11 cellular contexts compared by ENCODE assay signal in genomic region chr15:45201557-45202246, GRCh38. TPM values are rescaled to one million over a fixed set of nuclear protein-coding genes. Genes with fewer than 3 reads are reported as not detected.
DNase-seq lines count a peak whose midpoint lies in the region; ATAC-seq and TF ChIP-seq lines count a peak whose summit lies in the region.
"Had no signal": no experiment of that assay in that cellular context is flagged by ENCODE, and none has a peak within 500 bp of the region (broad histone marks: within the 10 kb centered on the region; RNA-seq: fewer than 3 reads in every experiment).

No MANE protein-coding gene starts in this region.

- BruUV-seq in mammary epithelial cell (replicated peaks; lab: Mats Ljungman, UMichigan), result no TSS peak

- no peak for TF ChIP-seq CTCF in breast epithelium (IDR thresholded peaks at IDR 0.05)
- no peak for TF ChIP-seq CTCF in mammary epithelial cell (conservative IDR thresholded peaks at IDR 0.05 in 1 of 2, IDR thresholded peaks at IDR 0.05 in 1 of 2; ENCODE audit: extremely low read depth in 1 of 2, insufficient read depth in 1 of 2, low read depth in 1 of 2, low read length in 2 of 2)
- no peak for TF ChIP-seq CTCF in transverse colon (IDR thresholded peaks at IDR 0.05)
- no peak for TF ChIP-seq CTCF in GM13977 (IDR thresholded peaks at IDR 0.05; ENCODE audit: extremely low read depth, insufficient read depth, missing control alignments)

- H3K9me3 ChIP-seq in breast epithelium (no peaks in the 10 kb centered on the region), mammary epithelial cell (replicated peaks; ENCODE audit: insufficient read depth, low read length) (no peaks in the 10 kb centered on the region), SK-N-MC (ENCODE audit: low read depth, low read length) (no peaks in the 10 kb centered on the region), mucosa of rectum (ENCODE audit: control insufficient read depth in 2 of 2, low read length in 2 of 2) (no peaks in the 10 kb centered on the region), transverse colon (no peaks in the 10 kb centered on the region)
- H3K9me3 ChIP-seq: ovary had no signal

- in situ Hi-C loops in mammary epithelial cell (cut with MboI; ENCODE audit: low sequenced_read_pairs in 2 of 2) (loop anchor here in 1 of 2 donors (5.0 to 10.0 kb wide), 2 partner anchors 77 to 201 kb away; partner anchors contain the start of genes DUOX1 and DUOXA1), transverse colon (cut with MboI; ENCODE audit: low pct_ligation_motif_present in 1 of 4, low pct_unique_long_range_greater_than_20kb in 1 of 4, low sequenced_read_pairs in 3 of 4) (loop anchor here in 2 of 4 donors (10.0 kb wide), 1 partner anchor 193 kb away; no protein-coding TSS in a partner anchor), GM13977 (cut with MboI; ENCODE audit: low pct_unique_long_range_greater_than_20kb, low sequenced_read_pairs, unreplicated experiment) (loop anchor here (25.0 kb wide), 1 partner anchor 186 kb away; the partner anchor contains the start of gene GATM)

- H3K9ac ChIP-seq in mammary epithelial cell (ENCODE audit: insufficient read depth, low read length), result no peak overlapping the region
- no peak overlapping the region for H3K9ac ChIP-seq in SK-N-MC (ENCODE audit: insufficient read length)
- peak overlapping the region in 1 of 2 donors; percentile 91 for H3K9ac ChIP-seq in mucosa of rectum (ENCODE audit: low read depth in 1 of 2, low read length in 2 of 2)

- TF ChIP-seq POLR2A in breast epithelium (IDR thresholded peaks at IDR 0.05) (no peak), transverse colon (IDR thresholded peaks at IDR 0.05) (no peak)

- peak overlapping the region in 1 of 3 donors; percentile 79 for H3K4me3 ChIP-seq in breast epithelium
- H3K4me3 ChIP-seq in mammary epithelial cell (replicated peaks in 1 of 3; ENCODE audit: insufficient read depth in 1 of 3, low read depth in 2 of 3, low read length in 3 of 3), result no peak overlapping the region
- peak overlapping the region; percentile 100 for H3K4me3 ChIP-seq in SK-N-MC
- H3K4me3 ChIP-seq in mucosa of rectum (ENCODE audit: low read length in 2 of 2), result peak overlapping the region; percentile 87 to 97
- H3K4me3 ChIP-seq in transverse colon, result peak overlapping the region in 1 of 4 donors; percentile 55

- H3K4me1 ChIP-seq in breast epithelium, result no peaks in the 10 kb centered on the region
- H3K4me1 ChIP-seq in mammary epithelial cell (ENCODE audit: insufficient read depth, low read length), result peaks cover 16% of the 10 kb centered on the region
- H3K4me1 ChIP-seq in mucosa of rectum (ENCODE audit: control insufficient read depth in 2 of 2, insufficient read depth in 2 of 2, low read length in 2 of 2), result peaks cover 10 to 12% of the 10 kb centered on the region in 2 donors
- H3K4me1 ChIP-seq in transverse colon, result peaks cover 0 to 9% (median 0%) of the 10 kb centered on the region in 4 donors

- no peak overlapping the region for H3K4me2 ChIP-seq in mammary epithelial cell (ENCODE audit: insufficient read depth, low read depth, low read length)

- CTCF ChIA-PET in mammary epithelial cell (lab: Charles Lee; ENCODE audit: low non-redundant PET), result interaction anchor here (1.5 kb wide), 1 partner anchor 39 kb away, joined by 7 read pairs; no protein-coding TSS in a partner anchor

- no peaks in the 10 kb centered on the region for H3K36me3 ChIP-seq in breast epithelium
- H3K36me3 ChIP-seq in mammary epithelial cell (ENCODE audit: insufficient read depth, low read length), result no peaks in the 10 kb centered on the region
- no peaks in the 10 kb centered on the region for H3K36me3 ChIP-seq in SK-N-MC (ENCODE audit: insufficient read depth, low read length)
- no peaks in the 10 kb centered on the region for H3K36me3 ChIP-seq in mucosa of rectum (ENCODE audit: control insufficient read depth in 2 of 2, insufficient read depth in 2 of 2, low read length in 2 of 2)
- no peaks in the 10 kb centered on the region for H3K36me3 ChIP-seq in transverse colon
- H3K36me3 ChIP-seq: ovary had no signal

- no peak for ATAC-seq in GM21423 (IDR thresholded peaks at IDR 0.05; ENCODE audit: unreplicated experiment)

- intact Hi-C loops in breast epithelium (cut with DNase I; ENCODE audit: low total_unique reads) (no loop called here), mammary epithelial cell (cut with micrococcal nuclease) (loop anchor here (1.0 to 5.0 kb wide), 5 partner anchors 75 to 431 kb away; partner anchors contain the start of gene SLC30A4), transverse colon (cut with DNase I; ENCODE audit: low total_unique reads) (loop anchor here (10.0 kb wide), 1 partner anchor 83 kb away; no protein-coding TSS in a partner anchor)

- H3K27me3 ChIP-seq in breast epithelium (no peaks in the 10 kb centered on the region), mammary epithelial cell (ENCODE audit: insufficient read depth, low read length) (no peaks in the 10 kb centered on the region), mucosa of rectum (ENCODE audit: control insufficient read depth in 2 of 2, insufficient read depth in 2 of 2, low read length in 2 of 2) (no peaks in the 10 kb centered on the region), transverse colon (no peaks in the 10 kb centered on the region)
- H3K27me3 ChIP-seq: ovary had no signal

- 95% methylated on average over 5 of the region's 8 CpGs for WGBS in mammary epithelial cell (ENCODE audit: low coverage, missing lambda C conversion rate)
- 75 to 87% methylated on average over 4 to 8 of the region's 8 CpGs for WGBS in transverse colon (ENCODE audit: low coverage in 1 of 2), 2 donors

- no peak overlapping the region for H2AFZ ChIP-seq in mammary epithelial cell (ENCODE audit: low read depth, low read length)

- dilution Hi-C loops in mammary epithelial cell (cut with HindIII; ENCODE audit: low sequenced_read_pairs), result loop anchor here (5.0 to 10.0 kb wide), 2 partner anchors 81 to 173 kb away; partner anchors contain the start of gene GATM

- no peak for TF ChIP-seq EP300 in transverse colon (IDR thresholded peaks at IDR 0.05; ENCODE audit: low read depth)

- DNase-seq in breast epithelium (ENCODE audit: low spot score in 2 of 2) (no peak), mammary epithelial cell (no peak), SK-N-MC (ENCODE audit: low read depth, low spot score) (no peak), transverse colon (no peak), iPS-NIHi7 (ENCODE audit: extremely low spot score) (no peak), GM13977 (ENCODE audit: low spot score) (no peak)

- no peaks in the 10 kb centered on the region for H3K79me2 ChIP-seq in mammary epithelial cell (ENCODE audit: insufficient read depth, low read length)

- H3K27ac ChIP-seq in breast epithelium, result peak overlapping the region; percentile 96 to 98
- H3K27ac ChIP-seq in mammary epithelial cell (ENCODE audit: insufficient read depth, low read depth, low read length), result no peak overlapping the region
- no peak overlapping the region for H3K27ac ChIP-seq in SK-N-MC
- peak overlapping the region; percentile 99 to 100 for H3K27ac ChIP-seq in mucosa of rectum (ENCODE audit: low read depth in 2 of 2, low read length in 2 of 2)
- peak overlapping the region in 3 of 4 donors; percentile 96 to 99 (median 99) for H3K27ac ChIP-seq in transverse colon

- H4K20me1 ChIP-seq in mammary epithelial cell (ENCODE audit: insufficient read depth, low read length), result no peaks in the 10 kb centered on the region

RNA-seq across cellular contexts. Expression of gene SHF, which starts 13.9 kb away (rescaled TPM):
- total RNA-seq in breast epithelium (1 to 10 TPM; 5.0 to 9.7 (median 9.5) TPM), mammary epithelial cell (1 to 10 TPM in 1 of 2 donors, under 1 TPM in 1; 0.50 to 1.3 TPM), transverse colon (1 to 10 TPM in 3 of 4 donors, not detected in 1; 3.7 to 9.8 (median 7.4) TPM)
- 1.0 TPM for polyA plus RNA-seq in mammary epithelial cell
- polyA minus RNA-seq in mammary epithelial cell, result not detected

RNA-seq across cellular contexts. Expression of gene SLC28A2, which starts 50.3 kb away (rescaled TPM):
- total RNA-seq in breast epithelium, result not detected
- not detected for total RNA-seq in mammary epithelial cell
- not detected for polyA plus RNA-seq in mammary epithelial cell
- not detected for polyA minus RNA-seq in mammary epithelial cell
- total RNA-seq in transverse colon, result 10 to 100 TPM in 1 of 4 donors, 1 to 10 TPM in 2, under 1 TPM in 1; 0.37 to 11.1 (median 5.1) TPM
- total RNA-seq: HFFc6 had no signal
- polyA plus RNA-seq: AG04450 had no signal

Comparison
In these comparisons a context has a peak if more than half of its experiments do, and no peak if none do; other contexts are left out.
1. H3K27ac ChIP-seq: peak in breast epithelium (2 of 2), mucosa of rectum (2 of 2) and transverse colon (3 of 4); none in mammary epithelial cell (single experiment) and SK-N-MC (single experiment).
2. H3K4me3 ChIP-seq: peak in SK-N-MC (single experiment) and mucosa of rectum (2 of 2); none in mammary epithelial cell (0 of 3).